Comparison of ENCODE assay signal across 8 cellular contexts in genomic region chr1:234398849-234399381, GRCh38. TPM values are rescaled to one million over a fixed set of nuclear protein-coding genes. Genes with fewer than 3 reads are reported as not detected.
DNase-seq lines count a peak whose midpoint lies in the region; ATAC-seq and TF ChIP-seq lines count a peak whose summit lies in the region.

No MANE protein-coding gene starts in this region.

- ATAC-seq in HG02571 (IDR thresholded peaks at IDR 0.05; ENCODE audit: unreplicated experiment) (peak; percentile 38), memory B cell (ENCODE audit: low read depth) (peak; percentile 55), HG03097 (IDR thresholded peaks at IDR 0.05; ENCODE audit: low FRiP score, unreplicated experiment) (no peak)

- no peaks in the 10 kb centered on the region for H3K9me3 Mint-ChIP-seq in memory B cell

- DNase-seq in RPMI7951 (ENCODE audit: low read depth) (peak; percentile 9), memory B cell (ENCODE audit: low spot score in 2 of 2) (no peak), kidney tubule cell (ENCODE audit: low spot score) (no peak), DMS79 (lab: John Stamatoyannopoulos, UW) (no peak), NCI-H1694 (lab: John Stamatoyannopoulos, UW) (no peak)

- peaks cover 26% of the 10 kb centered on the region for H3K4me1 Mint-ChIP-seq in memory B cell

- peak overlapping the region; percentile 79 for H3K27ac Mint-ChIP-seq in memory B cell

- H3K27me3 Mint-ChIP-seq in memory B cell: no peaks in the 10 kb centered on the region

- H3K4me3 ChIP-seq in GM12875 (ENCODE audit: low read depth, low read length): peak overlapping the region; percentile 1

- no peak for TF ChIP-seq CTCF in GM12875 (IDR thresholded peaks at IDR 0.05; ENCODE audit: borderline replicate concordance, insufficient read depth, low read depth, low read length)

- peak overlapping the region; percentile 89 for H3K4me3 Mint-ChIP-seq in memory B cell

- peaks cover 19% of the 10 kb centered on the region for H3K36me3 Mint-ChIP-seq in memory B cell

RNA-seq across cellular contexts. Expression of gene COA6, which starts 25.7 kb away (rescaled TPM):
- total RNA-seq in RPMI7951 (2014; rRNA removed; shearing (Covaris generic)): 49.1 and 59.0 TPM in 2 replicates
